Comparison of ENCODE assay signal across 12 cellular contexts in genomic region chr1:108609483-108610066, GRCh38. TPM values are rescaled to one million over a fixed set of nuclear protein-coding genes. Genes with fewer than 3 reads are reported as not detected.
DNase-seq lines count a peak whose midpoint lies in the region; ATAC-seq and TF ChIP-seq lines count a peak whose summit lies in the region.
"Had no signal": no experiment of that assay in that cellular context is flagged by ENCODE, and none has a peak within 500 bp of the region (broad histone marks: within the 10 kb centered on the region; RNA-seq: fewer than 3 reads in every experiment).

No MANE protein-coding gene starts in this region.

- no peak for TF ChIP-seq CTCF in mesothelial cell of epicardium (IDR thresholded peaks at IDR 0.05; ENCODE audit: unreplicated experiment)
- no peak for TF ChIP-seq CTCF in stomach (IDR thresholded peaks at IDR 0.05)

- TF ChIP-seq EP300 in stomach (IDR thresholded peaks at IDR 0.05), result no peak

- H3K36me3 Mint-ChIP-seq in T-helper 17 cell (ENCODE audit: low read depth), result peaks cover 8% of the 10 kb centered on the region
- H3K36me3 Mint-ChIP-seq in mesothelial cell of epicardium, result peaks cover 3% of the 10 kb centered on the region

- H3K36me3 ChIP-seq in stomach, result peaks cover 0 to 30% (median 24%) of the 10 kb centered on the region in 4 donors

- H3K4me1 ChIP-seq in stomach, result peaks cover 0 to 6% (median 2%) of the 10 kb centered on the region in 4 donors

- intact Hi-C loops in stomach (cut with DNase I; ENCODE audit: low total_unique reads), result no loop called here

- no peaks in the 10 kb centered on the region for H3K27me3 ChIP-seq in stomach

- no peak for TF ChIP-seq POLR2A in stomach (IDR thresholded peaks at IDR 0.05)

- WGBS in stomach, 5 donors, result 64 to 75% (median 71%) methylated on average over 11 of the region's 11 CpGs

- H3K27me3 Mint-ChIP-seq in T-helper 17 cell (no peaks in the 10 kb centered on the region), mesothelial cell of epicardium (ENCODE audit: low read depth) (no peaks in the 10 kb centered on the region)
- H3K27me3 Mint-ChIP-seq: activated naive CD8-positive, alpha-beta T cell treated with anti-CD3 and anti-CD28 coated beads for 36 hours had no signal

- no peak overlapping the region for H3K4me3 ChIP-seq in stomach

- H3K27ac ChIP-seq in stomach, result no peak overlapping the region

- ATAC-seq in T-helper 17 cell (no peak), GM19324 (IDR thresholded peaks at IDR 0.05; ENCODE audit: low FRiP score, unreplicated experiment) (no peak), GM19397 (IDR thresholded peaks at IDR 0.05; ENCODE audit: unreplicated experiment) (no peak)

- H3K9me3 ChIP-seq in T-helper 17 cell (ENCODE audit: control insufficient read depth, low read length, poor library complexity, severe bottlenecking) (no peaks in the 10 kb centered on the region), stomach (no peaks in the 10 kb centered on the region)

- H3K9me3 Mint-ChIP-seq in mesothelial cell of epicardium, result no peaks in the 10 kb centered on the region
- H3K9me3 Mint-ChIP-seq: activated naive CD8-positive, alpha-beta T cell treated with anti-CD3 and anti-CD28 coated beads for 36 hours had no signal

- peaks cover 12% of the 10 kb centered on the region for H3K4me1 Mint-ChIP-seq in T-helper 17 cell
- H3K4me1 Mint-ChIP-seq in mesothelial cell of epicardium, result peaks cover 13% of the 10 kb centered on the region

- no peak overlapping the region for H3K4me3 Mint-ChIP-seq in T-helper 17 cell
- H3K4me3 Mint-ChIP-seq in mesothelial cell of epicardium, result no peak overlapping the region
- H3K4me3 Mint-ChIP-seq: activated naive CD8-positive, alpha-beta T cell treated with anti-CD3 and anti-CD28 coated beads for 36 hours had no signal

- DNase-seq in COR-L47 (lab: John Stamatoyannopoulos, UW) (peak; percentile 49), NCI-H1105 treated with DMSO at 0.1 percent for 48 hours (lab: John Stamatoyannopoulos, UW) (peak; percentile 93), T-helper 17 cell (no peak), mesothelial cell of epicardium (ENCODE audit: low spot score in 2 of 2, unreplicated experiment in 2 of 2) (no peak), T-helper 1 cell (no peak), stomach (no peak)
- DNase-seq: activated naive CD8-positive, alpha-beta T cell treated with anti-CD3 and anti-CD28 coated beads for 36 hours; cerebellar nuclear complex; Kasumi-1 had no signal

- H3K27ac Mint-ChIP-seq in T-helper 17 cell (peak overlapping the region; percentile 73), mesothelial cell of epicardium (peak overlapping the region; percentile 23)
- H3K27ac Mint-ChIP-seq: activated naive CD8-positive, alpha-beta T cell treated with anti-CD3 and anti-CD28 coated beads for 36 hours had no signal

RNA-seq across cellular contexts. Expression of gene EEIG2, which starts 49.7 kb away (rescaled TPM):
- total RNA-seq in T-helper 17 cell, result 10 to 100 TPM; 11.4 to 11.7 TPM
- 12.4 to 13.9 TPM (median 12.6 TPM) in 3 replicates for total RNA-seq in mesothelial cell of epicardium
- 10 to 100 TPM in 3 of 5 donors, 1 to 10 TPM in 2; 4.7 to 33.2 (median 11.0) TPM for total RNA-seq in stomach
- 10 to 100 TPM in 1 of 3 donors, 1 to 10 TPM in 2; 3.1 to 11.9 (median 8.3) TPM for polyA plus RNA-seq in stomach

RNA-seq across cellular contexts. Expression of gene HENMT1, which starts 51.3 kb away (rescaled TPM):
- total RNA-seq in T-helper 17 cell (10 to 100 TPM in 1 of 2 donors, 1 to 10 TPM in 1; 9.2 to 10.3 TPM), mesothelial cell of epicardium (6.7 to 8.5 TPM (median 6.7 TPM) in 3 replicates), stomach (1 to 10 TPM in 3 of 5 donors, not detected in 2; 1.7 to 7.3 (median 2.2) TPM)
- polyA plus RNA-seq in stomach, result 1 to 10 TPM; 2.9 to 3.4 (median 3.1) TPM
- total RNA-seq: SK-MEL-5 had no signal

Comparison
In these comparisons a context has a peak if more than half of its experiments do, and no peak if none do; other contexts are left out.
1. DNase-seq: peak in COR-L47 (single experiment) and NCI-H1105 treated with DMSO at 0.1 percent for 48 hours (single experiment); none in T-helper 17 cell (0 of 3), mesothelial cell of epicardium (0 of 2), T-helper 1 cell (0 of 5) and stomach (single experiment).